In the genomic region with DNA sequence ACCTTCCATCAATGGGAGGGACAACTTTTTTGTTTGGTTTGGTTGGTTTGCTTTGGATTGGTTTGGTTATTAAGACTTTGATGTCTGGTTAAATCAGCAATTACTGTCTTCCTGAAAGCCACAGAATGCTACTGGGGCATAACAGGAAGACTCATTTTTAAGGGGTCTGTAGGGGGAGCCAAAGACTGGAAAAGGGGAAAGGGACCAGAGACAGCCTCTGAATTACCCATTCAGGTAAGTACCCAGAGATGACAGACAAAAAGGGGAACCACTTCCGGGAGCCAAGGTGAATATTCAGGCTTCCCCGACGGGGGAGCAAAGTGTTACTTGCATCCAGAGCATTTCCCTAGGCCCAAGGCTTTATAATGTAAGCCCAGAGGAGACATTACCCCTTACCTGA, we compare ENCODE assay signal across 11 cellular contexts. TPM values are rescaled to one million over a fixed set of nuclear protein-coding genes. Genes with fewer than 3 reads are reported as not detected.
DNase-seq lines count a peak whose midpoint lies in the region; ATAC-seq and TF ChIP-seq lines count a peak whose summit lies in the region.
"Had no signal": no experiment of that assay in that cellular context is flagged by ENCODE, and none has a peak within 500 bp of the region (broad histone marks: within the 10 kb centered on the region; RNA-seq: fewer than 3 reads in every experiment).

No MANE protein-coding gene starts in this region.

- no peaks in the 10 kb centered on the region for H3K9me3 ChIP-seq in cardiac muscle cell (ENCODE audit: low read depth)
- H3K9me3 ChIP-seq: prostate gland had no signal

- H3K36me3 ChIP-seq in cardiac muscle cell, result no peaks in the 10 kb centered on the region
- H3K36me3 ChIP-seq: prostate gland had no signal

- no peak overlapping the region for H3K27ac Mint-ChIP-seq in activated CD4-positive, alpha-beta memory T cell treated with anti-CD3 and anti-CD28 coated beads, Interleukin-2, amount 10 ng/mL, durations not matched to agents 7 days and 5 days
- H3K27ac Mint-ChIP-seq: CD4-positive, CD25-positive, alpha-beta regulatory T cell had no signal

- H3K27me3 ChIP-seq in cardiac muscle cell, result no peaks in the 10 kb centered on the region

- no peak overlapping the region for H3K4me3 ChIP-seq in cardiac muscle cell
- H3K4me3 ChIP-seq in cardiac fibroblast (replicated peaks in 1 of 2; ENCODE audit: low read depth in 2 of 2, low read length in 2 of 2), result no peak overlapping the region
- H3K4me3 ChIP-seq: prostate gland had no signal

- H3K9me3 Mint-ChIP-seq in activated CD4-positive, alpha-beta memory T cell treated with anti-CD3 and anti-CD28 coated beads, Interleukin-2, amount 10 ng/mL, durations not matched to agents 7 days and 5 days, result peaks cover 6% of the 10 kb centered on the region

- ATAC-seq in left cardiac atrium, result no peak

- H3K4me3 Mint-ChIP-seq in activated CD4-positive, alpha-beta memory T cell treated with anti-CD3 and anti-CD28 coated beads, Interleukin-2, amount 10 ng/mL, durations not matched to agents 7 days and 5 days, result no peak overlapping the region
- H3K4me3 Mint-ChIP-seq: CD4-positive, CD25-positive, alpha-beta regulatory T cell had no signal

- no peak overlapping the region for H3K27ac ChIP-seq in cardiac muscle cell
- H3K27ac ChIP-seq: prostate gland had no signal

- H3K4me1 Mint-ChIP-seq in activated CD4-positive, alpha-beta memory T cell treated with anti-CD3 and anti-CD28 coated beads, Interleukin-2, amount 10 ng/mL, durations not matched to agents 7 days and 5 days, result peaks cover 17% of the 10 kb centered on the region

- POLR2A ChIA-PET in activated CD4-positive, alpha-beta memory T cell treated with anti-CD3 and anti-CD28 coated beads, Interleukin-2, amount 10 ng/mL, durations not matched to agents 7 days and 5 days (lab: Charles Lee), result no interaction called here

- peaks cover 12% of the 10 kb centered on the region for H3K36me3 Mint-ChIP-seq in activated CD4-positive, alpha-beta memory T cell treated with anti-CD3 and anti-CD28 coated beads, Interleukin-2, amount 10 ng/mL, durations not matched to agents 7 days and 5 days (ENCODE audit: low read depth)
- H3K36me3 Mint-ChIP-seq: CD4-positive, CD25-positive, alpha-beta regulatory T cell had no signal

- peaks cover 2% of the 10 kb centered on the region for H3K27me3 Mint-ChIP-seq in activated CD4-positive, alpha-beta memory T cell treated with anti-CD3 and anti-CD28 coated beads, Interleukin-2, amount 10 ng/mL, durations not matched to agents 7 days and 5 days

- no peaks in the 10 kb centered on the region for H3K4me1 ChIP-seq in cardiac muscle cell (ENCODE audit: low read depth)
- H3K4me1 ChIP-seq: prostate gland had no signal

- CTCF ChIA-PET in activated CD4-positive, alpha-beta memory T cell treated with anti-CD3 and anti-CD28 coated beads, Interleukin-2, amount 10 ng/mL, durations not matched to agents 7 days and 5 days (lab: Charles Lee), result no interaction called here

- DNase-seq in cardiac muscle cell (ENCODE audit: low read depth in 1 of 2, low spot score in 1 of 2), result no peak
- DNase-seq in left cardiac atrium, result no peak
- peak; percentile 36 for DNase-seq in LHCN-M2 (ENCODE audit: low read depth)
- peak; percentile 38 to 64 for DNase-seq in cardiac fibroblast (ENCODE audit: low read depth in 2 of 2)
- peak; percentile 6 for DNase-seq in superior temporal gyrus (ENCODE audit: extremely low spot score)
- DNase-seq in activated CD4-positive, alpha-beta T cell treated with anti-CD3 and anti-CD28 coated beads for 4 hours, result no peak
- DNase-seq in stimulated activated CD4-positive, alpha-beta T cell treated with anti-CD3 and anti-CD28 coated beads, Interleukin-4, amount 100 ng/mL, for 4 hours, result no peak
- DNase-seq in activated CD4-positive, alpha-beta memory T cell treated with anti-CD3 and anti-CD28 coated beads, Interleukin-2, amount 10 ng/mL, durations not matched to agents 7 days and 5 days, result no peak
- DNase-seq: hippocampal formation had no signal

- peak; percentile 38 for TF ChIP-seq CTCF in cardiac muscle cell (IDR thresholded peaks at IDR 0.05; ENCODE audit: low read depth, low read length)
- TF ChIP-seq CTCF in cardiac fibroblast (IDR thresholded peaks at IDR 0.05; ENCODE audit: low read depth, low read length), result peak; percentile 40

- intact Hi-C loops in left cardiac atrium (cut with DNase I), result no loop called here

RNA-seq across cellular contexts. Expression of a gene that starts 4.6 kb away (rescaled TPM):
- total RNA-seq in cardiac muscle cell (8.7 and 11.8 TPM in 2 replicates), left cardiac atrium (10 to 100 TPM; 23.2 to 31.0 TPM), LHCN-M2 (2014; rRNA removed) (19.6 and 22.1 TPM in 2 replicates)
- polyA plus RNA-seq in cardiac muscle cell, result 7.2 and 9.2 TPM in 2 replicates
- 6.4 TPM for polyA plus RNA-seq in LHCN-M2 (2012)
- total RNA-seq in activated CD4-positive, alpha-beta memory T cell treated with anti-CD3 and anti-CD28 coated beads, Interleukin-2, amount 10 ng/mL, durations not matched to agents 7 days and 5 days, result 10 to 100 TPM; 16.8 to 17.0 TPM

RNA-seq across cellular contexts. Expression of a gene that starts 53.1 kb away (rescaled TPM):
- total RNA-seq in cardiac muscle cell (0.28 and 0.63 TPM in 2 replicates), left cardiac atrium (1 to 10 TPM; 3.5 TPM), LHCN-M2 (2014; rRNA removed) (7.5 and 9.1 TPM in 2 replicates)
- 0.22 and 0.54 TPM in 2 replicates for polyA plus RNA-seq in cardiac muscle cell
- 5.2 TPM for polyA plus RNA-seq in LHCN-M2 (2012)
- total RNA-seq in activated CD4-positive, alpha-beta memory T cell treated with anti-CD3 and anti-CD28 coated beads, Interleukin-2, amount 10 ng/mL, durations not matched to agents 7 days and 5 days, result 1 to 10 TPM; 1.8 to 2.5 TPM

Comparison
In these comparisons a context has a peak if more than half of its experiments do, and no peak if none do; other contexts are left out.
1. DNase-seq: peak in LHCN-M2 (single experiment), cardiac fibroblast (2 of 2) and superior temporal gyrus (single experiment); none in cardiac muscle cell (0 of 2), left cardiac atrium (single experiment), activated CD4-positive, alpha-beta T cell treated with anti-CD3 and anti-CD28 coated beads for 4 hours (0 of 2), stimulated activated CD4-positive, alpha-beta T cell treated with anti-CD3 and anti-CD28 coated beads, Interleukin-4, amount 100 ng/mL, for 4 hours (0 of 2) and activated CD4-positive, alpha-beta memory T cell treated with anti-CD3 and anti-CD28 coated beads, Interleukin-2, amount 10 ng/mL, durations not matched to agents 7 days and 5 days (single experiment).